Comparison of ENCODE assay signal across 17 cellular contexts in the genomic region with DNA sequence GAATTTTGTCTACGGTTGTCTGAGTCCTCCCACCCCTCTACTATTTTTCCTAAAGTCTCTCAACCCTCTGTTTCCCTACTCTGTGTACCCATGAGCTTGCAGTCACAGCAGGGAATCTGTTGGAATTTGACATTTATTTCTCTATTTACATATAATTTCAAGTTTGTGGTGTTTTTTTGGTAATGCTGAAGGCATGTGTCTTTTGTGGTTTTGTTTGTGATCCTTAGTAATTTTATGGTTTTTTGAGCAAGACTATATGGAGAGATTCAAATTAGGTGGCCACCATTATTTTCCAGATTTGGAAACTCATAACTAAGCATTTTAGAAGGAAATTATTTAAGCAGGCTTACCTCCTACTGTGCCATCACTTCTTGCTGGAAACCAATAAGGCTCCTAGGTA. TPM values are rescaled to one million over a fixed set of nuclear protein-coding genes. Genes with fewer than 3 reads are reported as not detected.
DNase-seq lines count a peak whose midpoint lies in the region; ATAC-seq and TF ChIP-seq lines count a peak whose summit lies in the region.
"Had no signal": no experiment of that assay in that cellular context is flagged by ENCODE, and none has a peak within 500 bp of the region (broad histone marks: within the 10 kb centered on the region; RNA-seq: fewer than 3 reads in every experiment).

No MANE protein-coding gene starts in this region.

- H3K36me3 ChIP-seq in mucosa of descending colon (ENCODE audit: low read depth): peaks cover 3% of the 10 kb centered on the region

- no peak overlapping the region for H3K4me3 ChIP-seq in astrocyte of the spinal cord (ENCODE audit: low read depth, low read length)
- H3K4me3 ChIP-seq in mucosa of descending colon: no peak overlapping the region
- H3K4me3 ChIP-seq: A549, GM23338 had no signal

- H3K27ac Mint-ChIP-seq in activated T-cell treated with anti-CD3 and anti-CD28 coated beads, Interleukin-2, amount 50 U/mL, for 72 hours: peak overlapping the region; percentile 73
- H3K27ac Mint-ChIP-seq in activated T-helper 17 cell treated with anti-CD3 and anti-CD28 coated beads, Interleukin-2, amount 50 U/mL, for 72 hours: peak overlapping the region; percentile 15
- H3K27ac Mint-ChIP-seq: CD4-positive, alpha-beta T cell; GM23338 had no signal

- peaks cover 12% of the 10 kb centered on the region for H3K4me1 Mint-ChIP-seq in activated T-cell treated with anti-CD3 and anti-CD28 coated beads, Interleukin-2, amount 50 U/mL, for 72 hours (ENCODE audit: low read depth)
- H3K4me1 Mint-ChIP-seq in activated T-helper 17 cell treated with anti-CD3 and anti-CD28 coated beads, Interleukin-2, amount 50 U/mL, for 72 hours: peaks cover 10% of the 10 kb centered on the region
- H3K4me1 Mint-ChIP-seq: GM23338 had no signal

- no peak for DNase-seq in activated T-cell treated with anti-CD3 and anti-CD28 coated beads, Interleukin-2, amount 50 U/mL, for 72 hours
- no peak for DNase-seq in activated T-cell treated with anti-CD3 and anti-CD28 coated beads, Interleukin-2, amount 50 U/mL, for 1 hour
- peak; percentile 32 for DNase-seq in astrocyte of the spinal cord (ENCODE audit: low read depth, low spot score)
- no peak for DNase-seq in hepatic stellate cell (ENCODE audit: low spot score)
- no peak for DNase-seq in mucosa of descending colon
- DNase-seq in foreskin keratinocyte: no peak
- DNase-seq: AML-193; Caco-2; CD4-positive, alpha-beta T cell; GF-D8 had no signal

- TF ChIP-seq CTCF in astrocyte of the spinal cord (IDR thresholded peaks at IDR 0.05; ENCODE audit: low read depth, low read length) (no peak), mucosa of descending colon (IDR thresholded peaks at IDR 0.05) (no peak), foreskin keratinocyte (conservative IDR thresholded peaks at IDR 0.05) (no peak)

- H3K27ac ChIP-seq in foreskin keratinocyte: no peak overlapping the region
- H3K27ac ChIP-seq: 22Rv1, A549, C4-2B had no signal

- peaks cover 10% of the 10 kb centered on the region for H3K9me3 ChIP-seq in mucosa of descending colon

- in situ Hi-C loops in astrocyte of the spinal cord (cut with HindIII; ENCODE audit: low sequenced_read_pairs): no loop called here

- intact Hi-C loops in mucosa of descending colon (cut with DNase I, micrococcal nuclease): no loop called here

- H3K9me3 Mint-ChIP-seq in activated T-cell treated with anti-CD3 and anti-CD28 coated beads, Interleukin-2, amount 50 U/mL, for 72 hours: peaks cover 9 to 18% of the 10 kb centered on the region in 2 donors
- peaks cover 4% of the 10 kb centered on the region for H3K9me3 Mint-ChIP-seq in activated T-helper 17 cell treated with anti-CD3 and anti-CD28 coated beads, Interleukin-2, amount 50 U/mL, for 72 hours

- peaks cover 36 to 66% of the 10 kb centered on the region in 2 donors for H3K36me3 Mint-ChIP-seq in activated T-cell treated with anti-CD3 and anti-CD28 coated beads, Interleukin-2, amount 50 U/mL, for 72 hours (ENCODE audit: insufficient read depth in 2 of 2)
- H3K36me3 Mint-ChIP-seq in activated T-helper 17 cell treated with anti-CD3 and anti-CD28 coated beads, Interleukin-2, amount 50 U/mL, for 72 hours (ENCODE audit: low read depth): peaks cover 80% of the 10 kb centered on the region

- no peaks in the 10 kb centered on the region for H3K4me1 ChIP-seq in mucosa of descending colon (ENCODE audit: low read depth)
- H3K4me1 ChIP-seq in foreskin keratinocyte: no peaks in the 10 kb centered on the region
- H3K4me1 ChIP-seq: A549, Caco-2 had no signal

- no peaks in the 10 kb centered on the region for H3K27me3 ChIP-seq in foreskin keratinocyte

- ATAC-seq in activated T-cell treated with anti-CD3 and anti-CD28 coated beads, Interleukin-2, amount 50 U/mL, for 72 hours (replicated peaks in 1 of 2): no peak
- ATAC-seq in activated T-helper 17 cell treated with anti-CD3 and anti-CD28 coated beads, Interleukin-2, amount 50 U/mL, for 72 hours (replicated peaks): no peak
- ATAC-seq in mucosa of descending colon (no peak), HG03175 (IDR thresholded peaks at IDR 0.05; ENCODE audit: unreplicated experiment) (no peak), foreskin keratinocyte (no peak)
- ATAC-seq: A549, GM23338, HCT116 had no signal

- no peaks in the 10 kb centered on the region for H3K27me3 Mint-ChIP-seq in activated T-cell treated with anti-CD3 and anti-CD28 coated beads, Interleukin-2, amount 50 U/mL, for 72 hours (ENCODE audit: low read depth)
- no peaks in the 10 kb centered on the region for H3K27me3 Mint-ChIP-seq in activated T-helper 17 cell treated with anti-CD3 and anti-CD28 coated beads, Interleukin-2, amount 50 U/mL, for 72 hours
- H3K27me3 Mint-ChIP-seq: CD4-positive, alpha-beta T cell had no signal

- no peak overlapping the region for H3K4me3 Mint-ChIP-seq in activated T-cell treated with anti-CD3 and anti-CD28 coated beads, Interleukin-2, amount 50 U/mL, for 72 hours
- H3K4me3 Mint-ChIP-seq in activated T-helper 17 cell treated with anti-CD3 and anti-CD28 coated beads, Interleukin-2, amount 50 U/mL, for 72 hours: no peak overlapping the region
- H3K4me3 Mint-ChIP-seq: CD4-positive, alpha-beta T cell; GM23338 had no signal

RNA-seq across cellular contexts. Expression of a gene that starts 27.2 kb away (rescaled TPM):
- total RNA-seq in activated T-cell treated with anti-CD3 and anti-CD28 coated beads, Interleukin-2, amount 50 U/mL, for 72 hours: 10 to 100 TPM; 22.3 to 30.6 TPM
- total RNA-seq in activated T-helper 17 cell treated with anti-CD3 and anti-CD28 coated beads, Interleukin-2, amount 50 U/mL, for 72 hours: 10 to 100 TPM; 24.4 to 49.9 TPM
- total RNA-seq in mucosa of descending colon: 1 to 10 TPM in 1 of 3 donors, under 1 TPM in 2; 0.72 to 2.2 (median 0.94) TPM
- 0.04 and 0.07 TPM in 2 replicates for total RNA-seq in foreskin keratinocyte
- 0.10 and 0.16 TPM in 2 replicates for polyA plus RNA-seq in foreskin keratinocyte
- total RNA-seq: GM23338 had no signal

RNA-seq across cellular contexts. Expression of a gene that starts 55.9 kb away (rescaled TPM):
- total RNA-seq in activated T-cell treated with anti-CD3 and anti-CD28 coated beads, Interleukin-2, amount 50 U/mL, for 72 hours: 10 to 100 TPM; 31.2 to 36.4 TPM
- 10 to 100 TPM; 19.9 to 27.7 TPM for total RNA-seq in activated T-helper 17 cell treated with anti-CD3 and anti-CD28 coated beads, Interleukin-2, amount 50 U/mL, for 72 hours
- total RNA-seq in mucosa of descending colon (10 to 100 TPM; 39.2 to 72.2 (median 55.7) TPM), foreskin keratinocyte (28.1 and 36.1 TPM in 2 replicates)
- polyA plus RNA-seq in foreskin keratinocyte: 9.8 and 10.2 TPM in 2 replicates

Comparison
In these comparisons a context has a peak if more than half of its experiments do, and no peak if none do; other contexts are left out.
1. RNA of a gene that starts 27.2 kb away (total RNA-seq): 24.4 to 49.9 TPM in activated T-helper 17 cell treated with anti-CD3 and anti-CD28 coated beads, Interleukin-2, amount 50 U/mL, for 72 hours and 22.3 to 30.6 TPM in activated T-cell treated with anti-CD3 and anti-CD28 coated beads, Interleukin-2, amount 50 U/mL, for 72 hours; 0.72 to 2.2 TPM in mucosa of descending colon and 0.04 to 0.07 TPM in foreskin keratinocyte; every median in the first group is over 4 times any median in the second.